In genomic region chr7:128410092-128410665, GRCh38 we compare ENCODE assay signal across 8 cellular contexts. TPM values are rescaled to one million over a fixed set of nuclear protein-coding genes. Genes with fewer than 3 reads are reported as not detected.
DNase-seq lines count a peak whose midpoint lies in the region; ATAC-seq and TF ChIP-seq lines count a peak whose summit lies in the region.

No MANE protein-coding gene starts in this region.

- TF ChIP-seq CTCF in A673 (conservative IDR thresholded peaks at IDR 0.05; ENCODE audit: low read depth, low read length) (no peak), fibroblast of mammary gland (conservative IDR thresholded peaks at IDR 0.05; ENCODE audit: control insufficient read depth, insufficient read depth, low read depth, low read length) (no peak), neural progenitor cell (IDR thresholded peaks at IDR 0.05) (no peak), tibial nerve (IDR thresholded peaks at IDR 0.05) (no peak)

- no peaks in the 10 kb centered on the region for H3K9me3 ChIP-seq in A673 (ENCODE audit: low read depth, low read length, poor library complexity, severe bottlenecking)
- H3K9me3 ChIP-seq in neural progenitor cell (ENCODE audit: low read depth): no peaks in the 10 kb centered on the region
- peaks cover 0 to 4% (median 0%) of the 10 kb centered on the region in 4 donors for H3K9me3 ChIP-seq in tibial nerve

- POLR2A ChIA-PET in A673 (lab: Charles Lee; ENCODE audit: low non-redundant PET): no interaction called here

- H3K4me3 ChIP-seq in A673 (ENCODE audit: low read depth, low read length, poor library complexity, severe bottlenecking) (peak overlapping the region; percentile 67), fibroblast of mammary gland (ENCODE audit: control insufficient read depth, low read depth, low read length) (peak overlapping the region; percentile 71), neural progenitor cell (peak overlapping the region; percentile 65), tibial nerve (peak overlapping the region; percentile 63 to 72 (median 66))

- H4K20me1 ChIP-seq in neural progenitor cell (ENCODE audit: low read depth): peaks cover 30% of the 10 kb centered on the region

- H2AFZ ChIP-seq in neural progenitor cell (replicated peaks): peak overlapping the region; percentile 82

- peak overlapping the region; percentile 91 to 96 for H3K4me3 Mint-ChIP-seq in activated T-cell treated with anti-CD3 and anti-CD28 coated beads, Interleukin-2, amount 50 U/mL, for 72 hours
- peak overlapping the region; percentile 93 for H3K4me3 Mint-ChIP-seq in neural progenitor cell

- peaks cover 32% of the 10 kb centered on the region for H3K4me1 ChIP-seq in A673 (ENCODE audit: insufficient read depth, low read length, poor library complexity, severe bottlenecking)
- H3K4me1 ChIP-seq in neural progenitor cell: peaks cover 26% of the 10 kb centered on the region
- peaks cover 0 to 46% (median 26%) of the 10 kb centered on the region in 4 donors for H3K4me1 ChIP-seq in tibial nerve

- ATAC-seq in GM18505 (IDR thresholded peaks at IDR 0.05; ENCODE audit: unreplicated experiment) (peak; percentile 15), HG03097 (IDR thresholded peaks at IDR 0.05; ENCODE audit: low FRiP score, unreplicated experiment) (peak; percentile 12)
- peak; percentile 54 to 55 for ATAC-seq in activated T-cell treated with anti-CD3 and anti-CD28 coated beads, Interleukin-2, amount 50 U/mL, for 72 hours (replicated peaks in 1 of 2)

- no peak overlapping the region for H3K9ac ChIP-seq in neural progenitor cell

- peak overlapping the region; percentile 85 for H3K4me2 ChIP-seq in neural progenitor cell

- H3K79me2 ChIP-seq in neural progenitor cell (ENCODE audit: low read depth): no peaks in the 10 kb centered on the region

- BruUV-seq in A673 (replicated peaks; lab: Mats Ljungman, UMichigan): no TSS peak

- no peaks in the 10 kb centered on the region for H3K27me3 ChIP-seq in A673 (replicated peaks; ENCODE audit: insufficient read depth, low read depth, low read length, poor library complexity)
- H3K27me3 ChIP-seq in neural progenitor cell: peaks cover 95% of the 10 kb centered on the region
- no peaks in the 10 kb centered on the region for H3K27me3 ChIP-seq in tibial nerve

- peaks cover 0 to 2% of the 10 kb centered on the region in 2 donors for H3K9me3 Mint-ChIP-seq in activated T-cell treated with anti-CD3 and anti-CD28 coated beads, Interleukin-2, amount 50 U/mL, for 72 hours
- H3K9me3 Mint-ChIP-seq in neural progenitor cell: no peaks in the 10 kb centered on the region

- peaks cover 22% of the 10 kb centered on the region for H3K27me3 Mint-ChIP-seq in activated T-cell treated with anti-CD3 and anti-CD28 coated beads, Interleukin-2, amount 50 U/mL, for 72 hours (ENCODE audit: low read depth)
- H3K27me3 Mint-ChIP-seq in neural progenitor cell (ENCODE audit: insufficient read depth, low read depth): peaks cover 30% of the 10 kb centered on the region

- peaks cover 24% of the 10 kb centered on the region for H3K4me1 Mint-ChIP-seq in activated T-cell treated with anti-CD3 and anti-CD28 coated beads, Interleukin-2, amount 50 U/mL, for 72 hours (ENCODE audit: low read depth)
- H3K4me1 Mint-ChIP-seq in neural progenitor cell: peaks cover 32% of the 10 kb centered on the region

- no peaks in the 10 kb centered on the region for H3K36me3 Mint-ChIP-seq in activated T-cell treated with anti-CD3 and anti-CD28 coated beads, Interleukin-2, amount 50 U/mL, for 72 hours (ENCODE audit: insufficient read depth in 2 of 2)
- peaks cover 3% of the 10 kb centered on the region for H3K36me3 Mint-ChIP-seq in neural progenitor cell

- H3K27ac ChIP-seq in A673 (ENCODE audit: low read depth, low read length, poor library complexity, severe bottlenecking): peak overlapping the region; percentile 56
- H3K27ac ChIP-seq in neural progenitor cell: no peak overlapping the region
- H3K27ac ChIP-seq in tibial nerve: peak overlapping the region; percentile 81 to 96 (median 89)

- DNase-seq in A673 (ENCODE audit: low spot score) (peak; percentile 81), NCI-H82 treated with DMSO at 0.1 percent for 48 hours (lab: John Stamatoyannopoulos, UW; ENCODE audit: unreplicated experiment) (peak; percentile 51), fibroblast of mammary gland (ENCODE audit: low read depth) (peak; percentile 82), neural progenitor cell (ENCODE audit: low spot score) (peak; percentile 81), tibial nerve (ENCODE audit: low spot score in 2 of 2) (peak in 1 of 2 donors; percentile 46)
- peak; percentile 73 to 74 for DNase-seq in activated T-cell treated with anti-CD3 and anti-CD28 coated beads, Interleukin-2, amount 50 U/mL, for 72 hours

- H3F3A ChIP-seq in neural progenitor cell (ENCODE audit: low read depth): peaks cover 45% of the 10 kb centered on the region

- intact Hi-C loops in A673 (cut with micrococcal nuclease; ENCODE audit: unreplicated experiment): no loop called here

- CTCF ChIA-PET in A673 (lab: Charles Lee): no interaction called here

- H3K36me3 ChIP-seq in A673 (ENCODE audit: insufficient read depth, low read length, poor library complexity, severe bottlenecking) (no peaks in the 10 kb centered on the region), neural progenitor cell (no peaks in the 10 kb centered on the region), tibial nerve (no peaks in the 10 kb centered on the region)

- H3K27ac Mint-ChIP-seq in activated T-cell treated with anti-CD3 and anti-CD28 coated beads, Interleukin-2, amount 50 U/mL, for 72 hours: peak overlapping the region; percentile 51
- no peak overlapping the region for H3K27ac Mint-ChIP-seq in neural progenitor cell

- TF ChIP-seq EP300 in tibial nerve (IDR thresholded peaks at IDR 0.05): peak in 1 of 2 donors; percentile 81

- TF ChIP-seq POLR2A in GM18505 (IDR thresholded peaks at IDR 0.05; ENCODE audit: borderline replicate concordance, extremely low read depth, insufficient read depth, insufficient read length): no peak
- TF ChIP-seq POLR2A in tibial nerve (IDR thresholded peaks at IDR 0.05): peak; percentile 5 to 57

- 2 to 3% methylated on average over 21 to 27 of the region's 31 CpGs for WGBS in tibial nerve, 2 donors

RNA-seq across cellular contexts. Expression of gene IMPDH1, which starts 0.4 kb away (rescaled TPM):
- total RNA-seq in A673 (2021) (74.4 and 92.6 TPM in 2 replicates), neural progenitor cell (ENCODE audit: low replicate concordance) (17.0 and 30.8 TPM in 2 replicates), tibial nerve (100 to 1,000 TPM in 1 of 4 donors, 10 to 100 TPM in 3; 50.2 to 102 (median 74.0) TPM)
- 10 to 100 TPM; 39.5 to 41.3 TPM for total RNA-seq in activated T-cell treated with anti-CD3 and anti-CD28 coated beads, Interleukin-2, amount 50 U/mL, for 72 hours

RNA-seq across cellular contexts. Expression of gene HILPDA, which starts 45.5 kb away (rescaled TPM):
- 33.9 and 36.1 TPM in 2 replicates for total RNA-seq in A673 (2021)
- total RNA-seq in activated T-cell treated with anti-CD3 and anti-CD28 coated beads, Interleukin-2, amount 50 U/mL, for 72 hours: 10 to 100 TPM; 42.7 to 59.9 TPM
- 53.9 and 70.1 TPM in 2 replicates for total RNA-seq in neural progenitor cell (ENCODE audit: low replicate concordance)
- total RNA-seq in tibial nerve: 10 to 100 TPM; 32.4 to 64.2 (median 38.3) TPM

RNA-seq across cellular contexts. Expression of gene PRRT4, which starts 48.7 kb away (rescaled TPM):
- total RNA-seq in A673 (2021): 38.8 and 42.4 TPM in 2 replicates
- total RNA-seq in activated T-cell treated with anti-CD3 and anti-CD28 coated beads, Interleukin-2, amount 50 U/mL, for 72 hours: under 1 TPM; 0.14 to 0.70 TPM
- total RNA-seq in neural progenitor cell (ENCODE audit: low replicate concordance): 0.68 TPM in 1 of 2 replicates, not detected in the other
- 1 to 10 TPM in 2 of 4 donors, under 1 TPM in 2; 0.78 to 6.6 (median 2.6) TPM for total RNA-seq in tibial nerve
